Comparison of ENCODE assay signal across 9 cellular contexts in the genomic region with DNA sequence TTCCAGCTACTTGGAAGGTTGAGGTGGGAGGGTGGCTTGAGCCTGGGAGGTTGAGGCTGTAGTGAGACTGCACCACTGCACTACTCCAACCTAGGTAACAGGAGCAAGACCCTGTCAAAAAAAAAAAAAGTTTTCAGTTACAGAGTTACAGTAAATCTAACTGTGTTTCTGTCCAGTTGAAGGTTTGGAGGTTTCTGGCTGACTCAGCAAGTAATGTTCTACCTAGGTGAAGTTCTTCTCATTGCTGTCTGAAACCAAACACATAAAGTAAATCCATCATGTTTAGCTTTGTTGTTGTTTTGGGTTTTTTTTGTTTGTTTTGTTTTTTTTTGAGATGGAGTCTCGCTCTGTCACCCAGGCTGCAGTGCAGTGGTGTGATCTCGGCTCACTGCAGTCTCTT. TPM values are rescaled to one million over a fixed set of nuclear protein-coding genes. Genes with fewer than 3 reads are reported as not detected.
"Had no signal": no experiment of that assay in that cellular context is flagged by ENCODE, and none has a peak within 500 bp of the region (broad histone marks: within the 10 kb centered on the region; RNA-seq: fewer than 3 reads in every experiment).

No MANE protein-coding gene starts in this region.

- H3K4me3 ChIP-seq: GM23338 had no signal

- FAIRE-seq: H1, H54 had no signal

- H2AFZ ChIP-seq: GM23338 had no signal

- H3K27ac ChIP-seq: HL-60 had no signal

- ATAC-seq: GM23338 had no signal

- DNase-seq: H9, HCEC 1CT, KG1 had no signal

- H3K4me2 ChIP-seq: GM23338 had no signal

RNA-seq across cellular contexts. Expression of a gene that starts 33.7 kb away (rescaled TPM):
- total RNA-seq: GM23338, HT1080 had no signal
- polyA plus RNA-seq: IgD-negative memory B cell had no signal
